ENCODE assay signal across 1 cellular context in genomic region chr17:35393783-35394182, GRCh38. TPM values are rescaled to one million over a fixed set of nuclear protein-coding genes. Genes with fewer than 3 reads are reported as not detected.
"Had no signal": no experiment of that assay in that cellular context is flagged by ENCODE, and none has a peak within 500 bp of the region (broad histone marks: within the 10 kb centered on the region; RNA-seq: fewer than 3 reads in every experiment).

No MANE protein-coding gene starts in this region.

RNA-seq across cellular contexts. Expression of gene SLFN11, which starts 20.4 kb away (rescaled TPM):
- polyA plus RNA-seq: neural cell had no signal

RNA-seq across cellular contexts. Expression of gene SLFN12, which starts 38.5 kb away (rescaled TPM):
- polyA plus RNA-seq: neural cell had no signal
